ENCODE assay signal across 1 cellular context in genomic region chr1:211583011-211583995, GRCh38.
TF ChIP-seq lines count a peak whose summit lies in the region.

No MANE protein-coding gene starts in this region.

TF ChIP-seq in H1, 55 proteins besides CTCF, POLR2A, EP300 and RAD21:
- peak; percentile 52; the same call in 1 of the 2 replicates for TF ChIP-seq KDM1A (IDR thresholded peaks at IDR 0.05; ENCODE audit: borderline replicate concordance, low read length)
- no peak for TF ChIP-seq EGR1 (IDR thresholded peaks at IDR 0.05; ENCODE audit: borderline replicate concordance, low read depth, low read length)
